13 cellular contexts compared by ENCODE assay signal in genomic region chr9:127131871-127132270, GRCh38. TPM values are rescaled to one million over a fixed set of nuclear protein-coding genes. Genes with fewer than 3 reads are reported as not detected.
DNase-seq lines count a peak whose midpoint lies in the region; ATAC-seq and TF ChIP-seq lines count a peak whose summit lies in the region.
"Had no signal": no experiment of that assay in that cellular context is flagged by ENCODE, and none has a peak within 500 bp of the region (broad histone marks: within the 10 kb centered on the region; RNA-seq: fewer than 3 reads in every experiment).

No MANE protein-coding gene starts in this region.

- H3K4me2 ChIP-seq in mammary epithelial cell (ENCODE audit: insufficient read depth, low read depth, low read length) = no peak overlapping the region

- no peak overlapping the region for H3K27ac Mint-ChIP-seq in natural killer cell treated with Interleukin-12 subunit alpha and Interleukin-12 subunit beta and Interleukin-15 and Interleukin-18, amount 100 ng/mL, for 72 hours
- H3K27ac Mint-ChIP-seq: activated CD4-positive, alpha-beta T cell treated with anti-CD3 and anti-CD28 coated beads, Interleukin-2, amount 10 ng/mL, durations not matched to agents 7 days and 5 days; stimulated activated naive CD8-positive, alpha-beta T cell treated with anti-CD3 and anti-CD28 coated beads, Interleukin-15, Interleukin-2, amounts not matched to agents 100 ng/mL and 50 ng/mL, for 24 hours had no signal

- no peaks in the 10 kb centered on the region for H4K20me1 ChIP-seq in mammary epithelial cell (ENCODE audit: insufficient read depth, low read length)

- DNase-seq in LHCN-M2 (ENCODE audit: low read depth) = peak; percentile 84
- DNase-seq in mammary epithelial cell = peak; percentile 28
- DNase-seq in kidney glomerular epithelial cell (lab: John Stamatoyannopoulos, UW) = peak; percentile 27
- DNase-seq in thyroid gland = no peak
- no peak for DNase-seq in natural killer cell treated with Interleukin-12 subunit alpha and Interleukin-12 subunit beta and Interleukin-15 and Interleukin-18, amount 100 ng/mL, for 72 hours (ENCODE audit: low spot score)
- DNase-seq in activated naive CD4-positive, alpha-beta T cell treated with Interleukin-2 at 50 U/mL for 16 hours = no peak
- no peak for DNase-seq in middle frontal gyrus (ENCODE audit: extremely low spot score, low spot score)
- no peak for DNase-seq in SHP77 treated with DMSO at 0.1 percent for 48 hours (lab: John Stamatoyannopoulos, UW)
- DNase-seq: activated CD4-positive, alpha-beta T cell treated with anti-CD3 and anti-CD28 coated beads, Interleukin-2, amount 10 ng/mL, durations not matched to agents 7 days and 5 days; small intestine had no signal

- H3K9ac ChIP-seq in mammary epithelial cell (ENCODE audit: insufficient read depth, low read length) = no peak overlapping the region

- TF ChIP-seq POLR2A in thyroid gland (IDR thresholded peaks at IDR 0.05) = no peak

- in situ Hi-C loops in mammary epithelial cell (cut with MboI; ENCODE audit: low sequenced_read_pairs in 2 of 2) = no loop called here

- CTCF ChIA-PET in mammary epithelial cell (lab: Charles Lee; ENCODE audit: low non-redundant PET) = no interaction called here

- H3K27me3 Mint-ChIP-seq in natural killer cell treated with Interleukin-12 subunit alpha and Interleukin-12 subunit beta and Interleukin-15 and Interleukin-18, amount 100 ng/mL, for 72 hours = peaks cover 0 to 2% of the 10 kb centered on the region in 2 donors

- no peak overlapping the region for H3K4me3 ChIP-seq in mammary epithelial cell (replicated peaks in 1 of 3; ENCODE audit: insufficient read depth in 1 of 3, low read depth in 2 of 3, low read length in 3 of 3)
- no peak overlapping the region for H3K4me3 ChIP-seq in thyroid gland (replicated peaks in 1 of 3)
- H3K4me3 ChIP-seq: cardiac muscle cell had no signal

- H3K79me2 ChIP-seq in mammary epithelial cell (ENCODE audit: insufficient read depth, low read length) = no peaks in the 10 kb centered on the region

- H3K36me3 ChIP-seq in mammary epithelial cell (ENCODE audit: insufficient read depth, low read length) (no peaks in the 10 kb centered on the region), thyroid gland (no peaks in the 10 kb centered on the region)
- H3K36me3 ChIP-seq: cardiac muscle cell had no signal

- ATAC-seq in natural killer cell treated with Interleukin-12 subunit alpha and Interleukin-12 subunit beta and Interleukin-15 and Interleukin-18, amount 100 ng/mL, for 72 hours = no peak

- H3K4me3 Mint-ChIP-seq in natural killer cell treated with Interleukin-12 subunit alpha and Interleukin-12 subunit beta and Interleukin-15 and Interleukin-18, amount 100 ng/mL, for 72 hours = no peak overlapping the region
- H3K4me3 Mint-ChIP-seq: activated CD4-positive, alpha-beta T cell treated with anti-CD3 and anti-CD28 coated beads, Interleukin-2, amount 10 ng/mL, durations not matched to agents 7 days and 5 days; stimulated activated naive CD8-positive, alpha-beta T cell treated with anti-CD3 and anti-CD28 coated beads, Interleukin-15, Interleukin-2, amounts not matched to agents 100 ng/mL and 50 ng/mL, for 24 hours had no signal

- BruUV-seq in mammary epithelial cell (replicated peaks; lab: Mats Ljungman, UMichigan) = no TSS peak

- peaks cover 27% of the 10 kb centered on the region for H3K4me1 ChIP-seq in mammary epithelial cell (ENCODE audit: insufficient read depth, low read length)
- peaks cover 30 to 59% of the 10 kb centered on the region in 2 donors for H3K4me1 ChIP-seq in thyroid gland

- WGBS in mammary epithelial cell (ENCODE audit: low coverage, missing lambda C conversion rate) = 85% methylated on average over 6 of the region's 6 CpGs
- WGBS in thyroid gland, 2 donors = 69 to 79% methylated on average over 5 to 6 of the region's 6 CpGs

- TF ChIP-seq CTCF in mammary epithelial cell (conservative IDR thresholded peaks at IDR 0.05 in 1 of 2, IDR thresholded peaks at IDR 0.05 in 1 of 2; ENCODE audit: extremely low read depth in 1 of 2, insufficient read depth in 1 of 2, low read depth in 1 of 2, low read length in 2 of 2) = no peak
- TF ChIP-seq CTCF in thyroid gland (IDR thresholded peaks at IDR 0.05) = no peak

- no peak overlapping the region for H3K27ac ChIP-seq in mammary epithelial cell (ENCODE audit: insufficient read depth, low read depth, low read length)
- H3K27ac ChIP-seq in thyroid gland = peak overlapping the region in 2 of 3 donors; percentile 19 to 38
- H3K27ac ChIP-seq: cardiac muscle cell had no signal

- no peak overlapping the region for H2AFZ ChIP-seq in mammary epithelial cell (ENCODE audit: low read depth, low read length)

- peaks cover 6% of the 10 kb centered on the region for H3K27me3 ChIP-seq in mammary epithelial cell (ENCODE audit: insufficient read depth, low read length)
- no peaks in the 10 kb centered on the region for H3K27me3 ChIP-seq in thyroid gland
- H3K27me3 ChIP-seq: cardiac muscle cell had no signal

- dilution Hi-C loops in mammary epithelial cell (cut with HindIII; ENCODE audit: low sequenced_read_pairs) = no loop called here

- no peaks in the 10 kb centered on the region for H3K9me3 ChIP-seq in mammary epithelial cell (replicated peaks; ENCODE audit: insufficient read depth, low read length)
- H3K9me3 ChIP-seq in thyroid gland = no peaks in the 10 kb centered on the region

- H3K9me3 Mint-ChIP-seq in natural killer cell treated with Interleukin-12 subunit alpha and Interleukin-12 subunit beta and Interleukin-15 and Interleukin-18, amount 100 ng/mL, for 72 hours = no peaks in the 10 kb centered on the region
- H3K9me3 Mint-ChIP-seq: activated CD4-positive, alpha-beta T cell treated with anti-CD3 and anti-CD28 coated beads, Interleukin-2, amount 10 ng/mL, durations not matched to agents 7 days and 5 days; stimulated activated naive CD8-positive, alpha-beta T cell treated with anti-CD3 and anti-CD28 coated beads, Interleukin-15, Interleukin-2, amounts not matched to agents 100 ng/mL and 50 ng/mL, for 24 hours had no signal

- intact Hi-C loops in mammary epithelial cell (cut with micrococcal nuclease) (no loop called here), thyroid gland (cut with DNase I) (no loop called here)

- no peaks in the 10 kb centered on the region for H3K36me3 Mint-ChIP-seq in natural killer cell treated with Interleukin-12 subunit alpha and Interleukin-12 subunit beta and Interleukin-15 and Interleukin-18, amount 100 ng/mL, for 72 hours

- peaks cover 5 to 6% of the 10 kb centered on the region in 2 donors for H3K4me1 Mint-ChIP-seq in natural killer cell treated with Interleukin-12 subunit alpha and Interleukin-12 subunit beta and Interleukin-15 and Interleukin-18, amount 100 ng/mL, for 72 hours (ENCODE audit: low read depth in 2 of 2)
- H3K4me1 Mint-ChIP-seq: activated CD4-positive, alpha-beta T cell treated with anti-CD3 and anti-CD28 coated beads, Interleukin-2, amount 10 ng/mL, durations not matched to agents 7 days and 5 days had no signal

RNA-seq across cellular contexts. Expression of gene ANGPTL2, which starts 9.4 kb away (rescaled TPM):
- total RNA-seq in LHCN-M2 (2014; rRNA removed) (13.5 and 36.2 TPM in 2 replicates), mammary epithelial cell (1 to 10 TPM in 1 of 2 donors, not detected in 1; 1.5 TPM), thyroid gland (10 to 100 TPM in 2 of 4 donors, 1 to 10 TPM in 2; 5.9 to 12.6 (median 8.7) TPM)
- polyA plus RNA-seq in LHCN-M2 (2012) = 14.3 TPM
- not detected for polyA plus RNA-seq in mammary epithelial cell
- not detected for polyA minus RNA-seq in mammary epithelial cell
- not detected for total RNA-seq in natural killer cell treated with Interleukin-12 subunit alpha and Interleukin-12 subunit beta and Interleukin-15 and Interleukin-18, amount 100 ng/mL, for 72 hours
- total RNA-seq: activated CD4-positive, alpha-beta T cell treated with anti-CD3 and anti-CD28 coated beads, Interleukin-2, amount 10 ng/mL, durations not matched to agents 7 days and 5 days; OCI-LY7 had no signal

Comparison
In these comparisons a context has a peak if more than half of its experiments do, and no peak if none do; other contexts are left out.
1. DNase-seq: peak in LHCN-M2 (single experiment), mammary epithelial cell (single experiment) and kidney glomerular epithelial cell (single experiment); none in thyroid gland (0 of 2), natural killer cell treated with Interleukin-12 subunit alpha and Interleukin-12 subunit beta and Interleukin-15 and Interleukin-18, amount 100 ng/mL, for 72 hours (single experiment), activated naive CD4-positive, alpha-beta T cell treated with Interleukin-2 at 50 U/mL for 16 hours (single experiment), middle frontal gyrus (single experiment) and SHP77 treated with DMSO at 0.1 percent for 48 hours (single experiment).